Comparison of ENCODE assay signal across 9 cellular contexts in the genomic region with DNA sequence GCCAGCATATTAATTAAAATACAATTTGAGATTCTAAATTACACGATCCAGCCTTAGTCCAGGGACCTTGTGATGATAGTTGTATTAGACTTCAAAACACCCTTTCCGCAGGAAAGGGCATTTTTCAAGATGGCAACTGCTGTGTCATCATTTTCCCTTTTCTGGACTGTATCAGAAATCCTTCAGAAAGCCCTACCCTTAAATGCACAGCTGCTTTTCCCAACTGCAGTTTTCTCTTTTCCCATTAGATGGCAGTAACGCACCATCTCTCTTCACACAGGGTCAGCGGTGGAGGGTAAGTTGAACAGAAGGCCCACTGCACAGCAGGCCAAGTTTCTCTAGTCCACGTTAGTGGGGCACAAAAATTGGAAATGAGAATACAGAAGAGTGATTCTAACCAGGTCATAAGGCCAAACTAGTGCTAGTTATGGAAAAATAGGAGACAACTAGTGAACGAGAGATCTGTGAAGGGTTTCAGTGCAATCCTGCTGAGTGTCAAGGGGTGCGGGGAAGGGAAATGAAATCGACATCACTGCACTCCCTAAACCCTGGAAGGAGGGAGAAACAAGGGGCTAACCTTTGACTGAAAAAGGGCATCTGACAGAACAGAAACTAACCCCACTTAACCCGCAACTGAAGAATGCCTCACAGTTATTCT. TPM values are rescaled to one million over a fixed set of nuclear protein-coding genes. Genes with fewer than 3 reads are reported as not detected.
DNase-seq lines count a peak whose midpoint lies in the region; ATAC-seq and TF ChIP-seq lines count a peak whose summit lies in the region.
"Had no signal": no experiment of that assay in that cellular context is flagged by ENCODE, and none has a peak within 500 bp of the region (broad histone marks: within the 10 kb centered on the region; RNA-seq: fewer than 3 reads in every experiment).

No MANE protein-coding gene starts in this region.

- ATAC-seq in effector memory CD8-positive, alpha-beta T cell (replicated peaks) = peak; percentile 83
- ATAC-seq in stimulated activated naive CD8-positive, alpha-beta T cell treated with anti-CD3 and anti-CD28 coated beads, Interleukin-15, Interleukin-2, amounts not matched to agents 100 U/mL and 50 U/mL, for 24 hours = peak; percentile 88
- no peak for ATAC-seq in GM18870 (IDR thresholded peaks at IDR 0.05; ENCODE audit: unreplicated experiment)

- no peaks in the 10 kb centered on the region for H3K9me3 Mint-ChIP-seq in effector memory CD8-positive, alpha-beta T cell

- no peaks in the 10 kb centered on the region for H3K27me3 ChIP-seq in HL-60 (ENCODE audit: insufficient read depth, poor library complexity, severe bottlenecking)

- in situ Hi-C loops in Caki2 (cut with HindIII; ENCODE audit: low pct_unique_long_range_greater_than_20kb, low sequenced_read_pairs) = no loop called here

- H3K36me3 Mint-ChIP-seq in effector memory CD8-positive, alpha-beta T cell (ENCODE audit: insufficient read depth) = no peaks in the 10 kb centered on the region

- TF ChIP-seq CTCF in HL-60 (IDR thresholded peaks at IDR 0.05; ENCODE audit: insufficient read depth, low read length) = peak; percentile 88

- H3K4me1 Mint-ChIP-seq in effector memory CD8-positive, alpha-beta T cell (ENCODE audit: low read depth in 2 of 2) = peaks cover 0 to 1% of the 10 kb centered on the region in 2 donors

- no peak overlapping the region for H3K4me3 ChIP-seq in HL-60 (replicated peaks; ENCODE audit: insufficient read depth, low read length)

- no peak overlapping the region for H3K4me3 Mint-ChIP-seq in effector memory CD8-positive, alpha-beta T cell

- peaks cover 6 to 8% of the 10 kb centered on the region in 2 donors for H3K27me3 Mint-ChIP-seq in effector memory CD8-positive, alpha-beta T cell

- DNase-seq in Caki2 (ENCODE audit: low read depth) (peak; percentile 87), HL-60 (ENCODE audit: low read depth in 1 of 2, low spot score in 1 of 2) (peak; percentile 55 to 79), NCI-H774 (lab: John Stamatoyannopoulos, UW) (peak; percentile 85), midbrain (lab: John Stamatoyannopoulos, UW) (peak; percentile 94)
- peak; percentile 35 to 39 for DNase-seq in activated CD4-positive, alpha-beta T cell treated with anti-CD3 and anti-CD28 coated beads, Interleukin-2, amount 50 U/mL, for 4 hours
- DNase-seq in effector memory CD8-positive, alpha-beta T cell = peak; percentile 57 to 71 (median 66)
- peak; percentile 57 for DNase-seq in stimulated activated naive CD8-positive, alpha-beta T cell treated with anti-CD3 and anti-CD28 coated beads, Interleukin-15, Interleukin-2, amounts not matched to agents 100 U/mL and 50 U/mL, for 24 hours

- H3K27ac Mint-ChIP-seq in effector memory CD8-positive, alpha-beta T cell = no peak overlapping the region

- H3K27ac ChIP-seq in HL-60 (replicated peaks) = no peak overlapping the region

RNA-seq across cellular contexts. Expression of gene TDRD10, which starts 22.1 kb away (rescaled TPM):
- not detected in 2 replicates for total RNA-seq in Caki2 (2014; rRNA removed; shearing (Covaris generic); ENCODE audit: low replicate concordance)
- total RNA-seq: activated CD8-positive, alpha-beta memory T cell treated with anti-CD3 and anti-CD28 coated beads for 36 hours had no signal

RNA-seq across cellular contexts. Expression of gene SHE, which starts 22.3 kb away (rescaled TPM):
- not detected in 2 replicates for total RNA-seq in Caki2 (2014; rRNA removed; shearing (Covaris generic); ENCODE audit: low replicate concordance)
- total RNA-seq: activated CD8-positive, alpha-beta memory T cell treated with anti-CD3 and anti-CD28 coated beads for 36 hours had no signal

Comparison
In these comparisons a context has a peak if more than half of its experiments do, and no peak if none do; other contexts are left out.
1. DNase-seq: peak in every context shown above with its lines; median percentile 94 in midbrain; 87 in Caki2; 85 in NCI-H774; 67 in HL-60; 66 in effector memory CD8-positive, alpha-beta T cell; 57 in stimulated activated naive CD8-positive, alpha-beta T cell treated with anti-CD3 and anti-CD28 coated beads, Interleukin-15, Interleukin-2, amounts not matched to agents 100 U/mL and 50 U/mL, for 24 hours; 37 in activated CD4-positive, alpha-beta T cell treated with anti-CD3 and anti-CD28 coated beads, Interleukin-2, amount 50 U/mL, for 4 hours.